In the genomic region with DNA sequence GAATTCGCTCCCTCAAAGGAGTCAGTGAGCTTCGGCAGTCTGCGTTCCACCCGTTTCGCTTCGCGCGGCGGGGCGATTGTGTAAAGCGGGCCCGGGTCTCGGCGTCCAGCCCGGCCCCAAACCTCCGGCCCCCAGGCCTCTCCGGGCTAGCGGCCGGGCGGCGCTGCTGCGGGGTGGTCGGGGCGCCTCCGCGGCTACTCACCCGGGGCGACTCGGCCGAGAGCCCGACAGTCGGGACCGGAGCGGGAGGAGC, we compare ENCODE assay signal across 8 cellular contexts. TPM values are rescaled to one million over a fixed set of nuclear protein-coding genes. Genes with fewer than 3 reads are reported as not detected.
A peak's percentile ranks its signal among the peaks of the same experiment; 100 is the strongest.
DNase-seq lines count a peak whose midpoint lies in the region; ATAC-seq and TF ChIP-seq lines count a peak whose summit lies in the region.

No MANE protein-coding gene starts in this region.

- peaks cover 23% of the 10 kb centered on the region for H3K27me3 Mint-ChIP-seq in GM23338 (ENCODE audit: insufficient read depth, low read depth, poor library complexity)
- H3K27me3 Mint-ChIP-seq in activated CD8-positive, alpha-beta T cell treated with anti-CD3 and anti-CD28 coated beads, Interleukin-2, amount 10 ng/mL, durations not matched to agents 7 days and 5 days (ENCODE audit: low read depth): peaks cover 47% of the 10 kb centered on the region

- peak overlapping the region; percentile 80 for H3K4me2 ChIP-seq in GM23338

- peaks cover 7% of the 10 kb centered on the region; the same call in 1 of the 2 replicates for H3K79me2 ChIP-seq in GM23338 (replicated peaks; ENCODE audit: insufficient read depth)

- no peaks in the 10 kb centered on the region for H3K9me3 Mint-ChIP-seq in GM23338
- H3K9me3 Mint-ChIP-seq in activated CD8-positive, alpha-beta T cell treated with anti-CD3 and anti-CD28 coated beads, Interleukin-2, amount 10 ng/mL, durations not matched to agents 7 days and 5 days (ENCODE audit: insufficient read depth): no peaks in the 10 kb centered on the region
- no peaks in the 10 kb centered on the region for H3K9me3 Mint-ChIP-seq in stimulated activated effector memory CD8-positive, alpha-beta T cell treated with anti-CD3 and anti-CD28 coated beads, Interleukin-12 subunit alpha, Interleukin-12 subunit beta, amount 100 ng/mL, for 72 hours

- peaks cover 31% of the 10 kb centered on the region for H3K4me1 Mint-ChIP-seq in GM23338
- peaks cover 2% of the 10 kb centered on the region for H3K4me1 Mint-ChIP-seq in activated CD8-positive, alpha-beta T cell treated with anti-CD3 and anti-CD28 coated beads, Interleukin-2, amount 10 ng/mL, durations not matched to agents 7 days and 5 days (ENCODE audit: low read depth)
- H3K4me1 Mint-ChIP-seq in stimulated activated effector memory CD8-positive, alpha-beta T cell treated with anti-CD3 and anti-CD28 coated beads, Interleukin-12 subunit alpha, Interleukin-12 subunit beta, amount 100 ng/mL, for 72 hours: peaks cover 6% of the 10 kb centered on the region

- ATAC-seq in GM23338: peak; percentile 21
- ATAC-seq in activated CD8-positive, alpha-beta T cell treated with anti-CD3 and anti-CD28 coated beads, Interleukin-2, amount 10 ng/mL, durations not matched to agents 7 days and 5 days: peak; percentile 57
- ATAC-seq in stimulated activated effector memory CD8-positive, alpha-beta T cell treated with anti-CD3 and anti-CD28 coated beads, Interleukin-12 subunit alpha, Interleukin-12 subunit beta, amount 100 ng/mL, for 72 hours: no peak
- no peak for ATAC-seq in GM18520 (IDR thresholded peaks at IDR 0.05; ENCODE audit: unreplicated experiment)

- CTCF ChIA-PET in activated CD8-positive, alpha-beta T cell treated with anti-CD3 and anti-CD28 coated beads, Interleukin-2, amount 10 ng/mL, durations not matched to agents 7 days and 5 days (lab: Charles Lee): no interaction called here

- POLR2A ChIA-PET in activated CD8-positive, alpha-beta T cell treated with anti-CD3 and anti-CD28 coated beads, Interleukin-2, amount 10 ng/mL, durations not matched to agents 7 days and 5 days (lab: Charles Lee): no interaction called here

- DNase-seq in GM23338 (ENCODE audit: low spot score) (no peak), G401 (ENCODE audit: low spot score) (no peak), occipital lobe (lab: John Stamatoyannopoulos, UW) (no peak)
- no peak for DNase-seq in activated CD8-positive, alpha-beta T cell treated with anti-CD3 and anti-CD28 coated beads, Interleukin-2, amount 10 ng/mL, durations not matched to agents 7 days and 5 days
- DNase-seq in stimulated activated effector memory CD8-positive, alpha-beta T cell treated with anti-CD3 and anti-CD28 coated beads, Interleukin-12 subunit alpha, Interleukin-12 subunit beta, amount 100 ng/mL, for 72 hours (ENCODE audit: low spot score in 2 of 2): no peak
- no peak for DNase-seq in effector CD8-positive, alpha-beta T cell (lab: John Stamatoyannopoulos, UW)

- in situ Hi-C loops in G401 (cut with HindIII; ENCODE audit: low sequenced_read_pairs): no loop called here

- peaks cover 20% of the 10 kb centered on the region for H3K27me3 ChIP-seq in GM23338 (ENCODE audit: insufficient read depth)
- H3K27me3 ChIP-seq in iPS-15b (ENCODE audit: control insufficient read depth, insufficient read depth, low read length): peaks cover 15% of the 10 kb centered on the region

- 0 out of 2 replicates have a peak overlapping the region, but pooled peaks have one; percentile 69 for H3K27ac ChIP-seq in GM23338 (ENCODE audit: low read depth)

- H3K27ac Mint-ChIP-seq in GM23338: no peak overlapping the region
- no peak overlapping the region for H3K27ac Mint-ChIP-seq in activated CD8-positive, alpha-beta T cell treated with anti-CD3 and anti-CD28 coated beads, Interleukin-2, amount 10 ng/mL, durations not matched to agents 7 days and 5 days
- no peak overlapping the region for H3K27ac Mint-ChIP-seq in stimulated activated effector memory CD8-positive, alpha-beta T cell treated with anti-CD3 and anti-CD28 coated beads, Interleukin-12 subunit alpha, Interleukin-12 subunit beta, amount 100 ng/mL, for 72 hours

- no peaks in the 10 kb centered on the region for H3K9me2 ChIP-seq in GM23338 (ENCODE audit: insufficient read depth)

- peak overlapping the region; percentile 76 for H3K9ac ChIP-seq in iPS-15b (ENCODE audit: low read depth, low read length)

- peak overlapping the region; percentile 83 for H3K4me3 ChIP-seq in GM23338
- H3K4me3 ChIP-seq in iPS-15b (ENCODE audit: low read depth, low read length): peak overlapping the region; percentile 76

- no peaks in the 10 kb centered on the region for H3K9me3 ChIP-seq in iPS-15b (ENCODE audit: control insufficient read depth, insufficient read depth, low read length)

- no peaks in the 10 kb centered on the region; the same call in 2 of the 3 replicates for H3K36me3 Mint-ChIP-seq in GM23338 (ENCODE audit: low read depth)
- no peaks in the 10 kb centered on the region for H3K36me3 Mint-ChIP-seq in activated CD8-positive, alpha-beta T cell treated with anti-CD3 and anti-CD28 coated beads, Interleukin-2, amount 10 ng/mL, durations not matched to agents 7 days and 5 days (ENCODE audit: low read depth)
- H3K36me3 Mint-ChIP-seq in stimulated activated effector memory CD8-positive, alpha-beta T cell treated with anti-CD3 and anti-CD28 coated beads, Interleukin-12 subunit alpha, Interleukin-12 subunit beta, amount 100 ng/mL, for 72 hours: no peaks in the 10 kb centered on the region

- 0 out of 2 replicates have a peak, but pooled peaks cover 5% of the 10 kb centered on the region for H3F3A ChIP-seq in GM23338 (replicated peaks; ENCODE audit: low read depth)

- H4K20me1 ChIP-seq in GM23338 (replicated peaks; ENCODE audit: insufficient read depth): no peaks in the 10 kb centered on the region

- H3K36me3 ChIP-seq in GM23338 (ENCODE audit: insufficient read depth) (no peaks in the 10 kb centered on the region), iPS-15b (ENCODE audit: control insufficient read depth, insufficient read depth, low read length) (no peaks in the 10 kb centered on the region)

- peak overlapping the region; percentile 79 for H3K4me3 Mint-ChIP-seq in GM23338
- peak overlapping the region; percentile 18 for H3K4me3 Mint-ChIP-seq in activated CD8-positive, alpha-beta T cell treated with anti-CD3 and anti-CD28 coated beads, Interleukin-2, amount 10 ng/mL, durations not matched to agents 7 days and 5 days
- peak overlapping the region; percentile 34 for H3K4me3 Mint-ChIP-seq in stimulated activated effector memory CD8-positive, alpha-beta T cell treated with anti-CD3 and anti-CD28 coated beads, Interleukin-12 subunit alpha, Interleukin-12 subunit beta, amount 100 ng/mL, for 72 hours

- peaks cover 15% of the 10 kb centered on the region for H3K4me1 ChIP-seq in GM23338 (ENCODE audit: insufficient read depth)
- peaks cover 4% of the 10 kb centered on the region for H3K4me1 ChIP-seq in iPS-15b (ENCODE audit: control insufficient read depth, insufficient read depth, low read length)

- TF ChIP-seq CTCF in GM23338 (conservative IDR thresholded peaks at IDR 0.05; ENCODE audit: low read depth in 2 of 2): no peak

- peak overlapping the region; percentile 94 for H2AFZ ChIP-seq in GM23338

TF ChIP-seq in GM23338, 12 proteins besides CTCF, POLR2A, EP300 and RAD21 (continues in another document):
- TF ChIP-seq ZNF114 (CRISPR knock-in tag; IDR thresholded peaks at IDR 0.05): no peak

RNA-seq across cellular contexts. Expression of a gene that starts 0.4 kb away (rescaled TPM):
- 6.6 and 31.4 TPM in 2 replicates for total RNA-seq in GM23338 (2014; rRNA removed; shearing (Covaris generic))
- 2.3 and 2.5 TPM in 2 replicates for polyA plus RNA-seq in GM23338 (2016; fragmentation: Nextera tagmentation; extraction: Ambion mirVana)
- total RNA-seq in activated CD8-positive, alpha-beta T cell treated with anti-CD3 and anti-CD28 coated beads, Interleukin-2, amount 10 ng/mL, durations not matched to agents 7 days and 5 days: under 1 TPM; 0.05 to 0.21 TPM
- 5.6 and 7.9 TPM in 2 replicates for total RNA-seq in G401 (2014; rRNA removed; shearing (Covaris generic))
- 1.4 TPM for total RNA-seq in occipital lobe

RNA-seq across cellular contexts. Expression of a gene that starts 0.6 kb away (rescaled TPM):
- 5.7 and 8.3 TPM in 2 replicates for total RNA-seq in GM23338 (2014; rRNA removed; shearing (Covaris generic))
- 6.4 and 6.9 TPM in 2 replicates for polyA plus RNA-seq in GM23338 (2016; fragmentation: Nextera tagmentation; extraction: Ambion mirVana)
- under 1 TPM; 0.31 to 0.32 TPM for total RNA-seq in activated CD8-positive, alpha-beta T cell treated with anti-CD3 and anti-CD28 coated beads, Interleukin-2, amount 10 ng/mL, durations not matched to agents 7 days and 5 days
- 0.12 and 0.54 TPM in 2 replicates for total RNA-seq in G401 (2014; rRNA removed; shearing (Covaris generic))
- total RNA-seq in occipital lobe: 2.2 TPM

RNA-seq across cellular contexts. Expression of a gene that starts 36.1 kb away (rescaled TPM):
- 23.0 and 25.7 TPM in 2 replicates for total RNA-seq in GM23338 (2014; rRNA removed; shearing (Covaris generic))
- polyA plus RNA-seq in GM23338 (2016; fragmentation: Nextera tagmentation; extraction: Ambion mirVana): 16.2 and 19.8 TPM in 2 replicates
- 10 to 100 TPM; 29.2 to 37.1 TPM for total RNA-seq in activated CD8-positive, alpha-beta T cell treated with anti-CD3 and anti-CD28 coated beads, Interleukin-2, amount 10 ng/mL, durations not matched to agents 7 days and 5 days
- 26.3 and 41.7 TPM in 2 replicates for total RNA-seq in G401 (2014; rRNA removed; shearing (Covaris generic))
- 67.1 TPM for total RNA-seq in occipital lobe

RNA-seq across cellular contexts. Expression of a gene that starts 45.9 kb away (rescaled TPM):
- total RNA-seq in GM23338 (2014; rRNA removed; shearing (Covaris generic)): 21.4 and 26.4 TPM in 2 replicates
- polyA plus RNA-seq in GM23338 (2016; fragmentation: Nextera tagmentation; extraction: Ambion mirVana): 168 and 182 TPM in 2 replicates
- total RNA-seq in activated CD8-positive, alpha-beta T cell treated with anti-CD3 and anti-CD28 coated beads, Interleukin-2, amount 10 ng/mL, durations not matched to agents 7 days and 5 days: 10 to 100 TPM; 46.3 to 48.5 TPM
- 45.9 and 68.5 TPM in 2 replicates for total RNA-seq in G401 (2014; rRNA removed; shearing (Covaris generic))
- 59.6 TPM for total RNA-seq in occipital lobe

Comparison
In these comparisons a context has a peak if more than half of its experiments do, and no peak if none do; other contexts are left out.
1. ATAC-seq: peak in GM23338 (single experiment) and activated CD8-positive, alpha-beta T cell treated with anti-CD3 and anti-CD28 coated beads, Interleukin-2, amount 10 ng/mL, durations not matched to agents 7 days and 5 days (single experiment); none in stimulated activated effector memory CD8-positive, alpha-beta T cell treated with anti-CD3 and anti-CD28 coated beads, Interleukin-12 subunit alpha, Interleukin-12 subunit beta, amount 100 ng/mL, for 72 hours (single experiment) and GM18520 (single experiment).
2. H3K4me3 Mint-ChIP-seq: peak in every context shown above with its lines; median percentile 79 in GM23338; 34 in stimulated activated effector memory CD8-positive, alpha-beta T cell treated with anti-CD3 and anti-CD28 coated beads, Interleukin-12 subunit alpha, Interleukin-12 subunit beta, amount 100 ng/mL, for 72 hours; 18 in activated CD8-positive, alpha-beta T cell treated with anti-CD3 and anti-CD28 coated beads, Interleukin-2, amount 10 ng/mL, durations not matched to agents 7 days and 5 days.